In genomic region chr3:9123849-9124248, GRCh38 we compare ENCODE assay signal across 19 cellular contexts.
DNase-seq lines count a peak whose midpoint lies in the region; ATAC-seq and TF ChIP-seq lines count a peak whose summit lies in the region.
"Had no signal": no experiment of that assay in that cellular context is flagged by ENCODE, and none has a peak within 500 bp of the region (broad histone marks: within the 10 kb centered on the region; RNA-seq: fewer than 3 reads in every experiment).

No MANE protein-coding gene starts in this region.

- H3K4me1 ChIP-seq in trophoblast cell (ENCODE audit: control insufficient read depth in 1 of 2, insufficient read depth in 2 of 2, low read length in 2 of 2): peaks cover 5 to 7% of the 10 kb centered on the region in 2 experiments

- peaks cover 83% of the 10 kb centered on the region for H3K4me1 Mint-ChIP-seq in nephron progenitor cell
- H3K4me1 Mint-ChIP-seq: B cell had no signal

- H3K4me2 ChIP-seq in trophoblast cell (ENCODE audit: low read length): no peak overlapping the region
- H3K4me2 ChIP-seq: SK-N-SH had no signal

- H3K18ac ChIP-seq in trophoblast cell (ENCODE audit: low read length): no peak overlapping the region

- peaks cover 7% of the 10 kb centered on the region for H3K27me3 Mint-ChIP-seq in nephron progenitor cell (ENCODE audit: low read depth, poor library complexity)
- H3K27me3 Mint-ChIP-seq: B cell had no signal

- H3K36me3 Mint-ChIP-seq in nephron progenitor cell (ENCODE audit: low read depth): peaks cover 31% of the 10 kb centered on the region

- H3K4me3 ChIP-seq in trophoblast cell (ENCODE audit: low read depth, low read length): no peak overlapping the region

- no peak overlapping the region for H4K12ac ChIP-seq in trophoblast cell (ENCODE audit: low read depth, low read length)

- no peaks in the 10 kb centered on the region for H3K79me2 ChIP-seq in trophoblast cell (ENCODE audit: control insufficient read depth, insufficient read depth, low read length, poor library complexity)

- H3K23ac ChIP-seq in trophoblast cell (ENCODE audit: low read length): no peak overlapping the region

- no peaks in the 10 kb centered on the region for H3K27me3 ChIP-seq in trophoblast cell (ENCODE audit: insufficient read depth, low read length)

- H3K9ac ChIP-seq in trophoblast cell (ENCODE audit: low read length): no peak overlapping the region
- H3K9ac ChIP-seq: SK-N-SH had no signal

- no peak overlapping the region for H4K8ac ChIP-seq in trophoblast cell (ENCODE audit: low read depth, low read length)

- H3K9me3 Mint-ChIP-seq in nephron progenitor cell: no peaks in the 10 kb centered on the region

- H3K9me3 ChIP-seq in trophoblast cell (ENCODE audit: insufficient read depth, low read depth, low read length): no peaks in the 10 kb centered on the region
- H3K9me3 ChIP-seq: SK-N-SH had no signal

- WGBS in trophoblast cell (ENCODE audit: extremely low coverage, insufficient coverage, insufficient read length): no CpG with 5 or more reads among the region's 4 CpGs

- H2BK5ac ChIP-seq in trophoblast cell (ENCODE audit: low read depth, low read length, poor library complexity): no peak overlapping the region

- H3K79me1 ChIP-seq in trophoblast cell (ENCODE audit: low read length): no peaks in the 10 kb centered on the region

- H3K27ac Mint-ChIP-seq in nephron progenitor cell: peak overlapping the region; percentile 46
- H3K27ac Mint-ChIP-seq: B cell had no signal

- H2BK120ac ChIP-seq in trophoblast cell (ENCODE audit: insufficient read depth, low read length, poor library complexity): no peak overlapping the region

- no peak overlapping the region for H2AFZ ChIP-seq in trophoblast cell (ENCODE audit: insufficient read depth, low read length, poor library complexity)

- no peak for ATAC-seq in HG03095 (IDR thresholded peaks at IDR 0.05; ENCODE audit: unreplicated experiment)

- H3K36me3 ChIP-seq in trophoblast cell (ENCODE audit: control insufficient read depth in 1 of 2, insufficient read depth in 2 of 2, low read length in 2 of 2): no peaks in the 10 kb centered on the region

- no peak for TF ChIP-seq CTCF in nephron progenitor cell (IDR thresholded peaks at IDR 0.05)

- H3K4ac ChIP-seq in trophoblast cell (ENCODE audit: low read depth, low read length): no peak overlapping the region

- H2BK12ac ChIP-seq in trophoblast cell (ENCODE audit: low read length): no peak overlapping the region

- DNase-seq in Ammon's horn (ENCODE audit: low spot score) (peak; percentile 37), NCI-H446 (lab: John Stamatoyannopoulos, UW) (peak; percentile 11 to 58), cerebellar nuclear complex (lab: John Stamatoyannopoulos, UW) (peak; percentile 95 to 97), nephron progenitor cell (no peak), NCI-H146 treated with DMSO at 0.1 percent for 48 hours (lab: John Stamatoyannopoulos, UW; ENCODE audit: unreplicated experiment) (no peak), trophoblast cell (no peak)
- DNase-seq in effector CD8-positive, alpha-beta T cell (lab: John Stamatoyannopoulos, UW): no peak
- DNase-seq: DMS79; MM.1S; NCI-H1092 treated with DMSO at 0.1 percent for 48 hours; NCI-H146; NCI-H2107; NCI-H510A; NK-92 treated with Interleukin-12 subunit alpha and Interleukin-12 subunit beta, amount 100 ng/mL, for 24 hours; SIG-M5; SK-N-SH had no signal

- H3K27ac ChIP-seq in trophoblast cell (ENCODE audit: low read depth, low read length): no peak overlapping the region
- H3K27ac ChIP-seq: RWPE1 had no signal

- no peak overlapping the region for H3K14ac ChIP-seq in trophoblast cell (ENCODE audit: low read length)

- H2AK5ac ChIP-seq in trophoblast cell (ENCODE audit: low read length): no peak overlapping the region

- H3K4me3 Mint-ChIP-seq in nephron progenitor cell: no peak overlapping the region
- H3K4me3 Mint-ChIP-seq: B cell had no signal

- H4K91ac ChIP-seq in trophoblast cell (ENCODE audit: low read depth, low read length): no peak overlapping the region

Comparison
In these comparisons a context has a peak if more than half of its experiments do, and no peak if none do; other contexts are left out.
1. DNase-seq: peak in Ammon's horn (single experiment), NCI-H446 (2 of 2) and cerebellar nuclear complex (2 of 2); none in nephron progenitor cell (single experiment), effector CD8-positive, alpha-beta T cell (single experiment), NCI-H146 treated with DMSO at 0.1 percent for 48 hours (single experiment) and trophoblast cell (0 of 2).